ENCODE assay signal across 13 cellular contexts in the genomic region with DNA sequence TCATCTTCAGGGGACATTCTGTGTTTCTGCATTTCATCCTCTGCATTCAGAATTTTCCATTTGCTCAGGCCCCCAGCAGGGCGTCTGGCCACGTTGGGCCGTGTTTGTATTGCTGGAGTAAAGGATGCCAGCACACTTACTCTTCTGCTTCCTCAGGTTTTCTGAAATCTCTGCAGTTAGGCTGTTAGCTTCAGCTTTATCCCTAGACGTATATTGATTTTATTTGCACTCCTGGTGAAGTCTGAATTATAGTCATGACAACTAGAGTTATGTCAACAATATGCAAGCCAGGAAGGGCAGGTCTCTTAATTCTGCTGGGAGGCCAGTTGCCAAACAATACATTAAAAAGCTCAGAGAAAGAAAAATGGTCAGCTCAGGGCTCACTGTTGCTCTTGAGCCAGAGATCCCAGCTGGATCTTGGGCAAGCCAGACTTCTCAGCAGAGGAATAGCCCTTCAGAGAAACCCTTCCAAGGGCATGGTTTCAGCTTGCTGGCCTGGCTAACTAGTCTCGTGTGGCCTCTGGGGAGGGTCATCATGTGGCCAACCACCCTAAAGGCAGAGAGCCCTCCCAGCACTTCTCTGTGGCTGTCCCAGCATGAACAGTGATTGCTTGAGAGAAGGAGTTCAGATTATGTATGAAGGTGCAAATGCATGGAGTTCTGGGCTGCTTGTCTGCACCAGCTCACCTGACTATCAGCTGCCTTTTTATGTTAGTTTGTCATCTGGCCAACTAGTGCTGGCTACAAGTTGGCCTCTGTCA.
A peak's percentile ranks its signal among the peaks of the same experiment; 100 is the strongest.
DNase-seq lines count a peak whose midpoint lies in the region; ATAC-seq and TF ChIP-seq lines count a peak whose summit lies in the region.
"Had no signal": no experiment of that assay in that cellular context is flagged by ENCODE, and none has a peak within 500 bp of the region (broad histone marks: within the 10 kb centered on the region; RNA-seq: fewer than 3 reads in every experiment).

No MANE protein-coding gene starts in this region.

- H3K9me3 ChIP-seq in gastroesophageal sphincter = no peaks in the 10 kb centered on the region
- H3K9me3 ChIP-seq: psoas muscle had no signal

- H3K27ac ChIP-seq in gastroesophageal sphincter = peak overlapping the region in 2 of 4 donors; percentile 28 to 54
- H3K27ac ChIP-seq: psoas muscle, SK-N-MC had no signal

- no peak for ATAC-seq in activated CD8-positive, alpha-beta T cell treated with anti-CD3 and anti-CD28 coated beads, Interleukin-2, amount 10 ng/mL, durations not matched to agents 7 days and 5 days
- ATAC-seq in activated CD8-positive, alpha-beta T cell treated with anti-CD3 and anti-CD28 coated beads for 36 hours = no peak
- peak; percentile 36 for ATAC-seq in gastroesophageal sphincter
- ATAC-seq in stimulated activated naive CD8-positive, alpha-beta T cell treated with anti-CD3 and anti-CD28 coated beads, Interleukin-15, Interleukin-2, amounts not matched to agents 100 U/mL and 50 U/mL, for 24 hours = no peak
- ATAC-seq: psoas muscle; stimulated activated naive B cell treated with anti-CD40 and anti-IgM and Interleukin-4, amounts not matched to agents 10 μg/mL and 1 μg/mL and 100 μg/mL, for 72 hours had no signal

- H3K4me3 Mint-ChIP-seq in activated CD8-positive, alpha-beta T cell treated with anti-CD3 and anti-CD28 coated beads, Interleukin-2, amount 10 ng/mL, durations not matched to agents 7 days and 5 days = no peak overlapping the region
- no peak overlapping the region for H3K4me3 Mint-ChIP-seq in activated CD8-positive, alpha-beta T cell treated with anti-CD3 and anti-CD28 coated beads for 36 hours
- H3K4me3 Mint-ChIP-seq: B cell; stimulated activated naive B cell treated with anti-CD40 and anti-IgM and Interleukin-4, amounts not matched to agents 10 μg/mL and 1 μg/mL and 100 μg/mL, for 72 hours had no signal

- intact Hi-C loops in activated CD8-positive, alpha-beta T cell treated with anti-CD3 and anti-CD28 coated beads for 36 hours (cut with micrococcal nuclease) = loop anchor here (5.0 kb wide), 1 partner anchor 183 kb away; no protein-coding TSS in a partner anchor

- CTCF ChIA-PET in activated CD8-positive, alpha-beta T cell treated with anti-CD3 and anti-CD28 coated beads, Interleukin-2, amount 10 ng/mL, durations not matched to agents 7 days and 5 days (lab: Charles Lee) = interaction anchor here (0.9 to 1.7 kb wide), 2 partner anchors 10 to 525 kb away, joined by 3 to 6 read pairs; no protein-coding TSS in a partner anchor
- CTCF ChIA-PET in activated CD8-positive, alpha-beta T cell treated with anti-CD3 and anti-CD28 coated beads for 36 hours (lab: Charles Lee) = interaction anchor here (1.5 kb wide), 1 partner anchor 15 kb away, joined by 4 read pairs; no protein-coding TSS in a partner anchor

- peaks cover 8% of the 10 kb centered on the region for H3K4me1 Mint-ChIP-seq in activated CD8-positive, alpha-beta T cell treated with anti-CD3 and anti-CD28 coated beads, Interleukin-2, amount 10 ng/mL, durations not matched to agents 7 days and 5 days (ENCODE audit: low read depth)
- H3K4me1 Mint-ChIP-seq in activated CD8-positive, alpha-beta T cell treated with anti-CD3 and anti-CD28 coated beads for 36 hours (ENCODE audit: low read depth) = peaks cover 5% of the 10 kb centered on the region
- H3K4me1 Mint-ChIP-seq: B cell had no signal

- TF ChIP-seq POLR2A in gastroesophageal sphincter (IDR thresholded peaks at IDR 0.05) = no peak

- peaks cover 3% of the 10 kb centered on the region for H3K36me3 Mint-ChIP-seq in activated CD8-positive, alpha-beta T cell treated with anti-CD3 and anti-CD28 coated beads, Interleukin-2, amount 10 ng/mL, durations not matched to agents 7 days and 5 days (ENCODE audit: low read depth)
- peaks cover 5% of the 10 kb centered on the region for H3K36me3 Mint-ChIP-seq in activated CD8-positive, alpha-beta T cell treated with anti-CD3 and anti-CD28 coated beads for 36 hours (ENCODE audit: low read depth)
- H3K36me3 Mint-ChIP-seq: stimulated activated naive B cell treated with anti-CD40 and anti-IgM and Interleukin-4, amounts not matched to agents 10 μg/mL and 1 μg/mL and 100 μg/mL, for 72 hours had no signal

- POLR2A ChIA-PET in activated CD8-positive, alpha-beta T cell treated with anti-CD3 and anti-CD28 coated beads, Interleukin-2, amount 10 ng/mL, durations not matched to agents 7 days and 5 days (lab: Charles Lee) = no interaction called here
- POLR2A ChIA-PET in activated CD8-positive, alpha-beta T cell treated with anti-CD3 and anti-CD28 coated beads for 36 hours (lab: Charles Lee) = interaction anchor here (0.6 kb wide), 1 partner anchor 38 kb away, joined by 3 read pairs; no protein-coding TSS in a partner anchor

- 0 to 12% methylated on average over 4 to 5 of the region's 5 CpGs for WGBS in gastroesophageal sphincter (ENCODE audit: low coverage in 1 of 2), 2 donors

- peaks cover 0 to 24% (median 20%) of the 10 kb centered on the region in 3 donors for H3K4me1 ChIP-seq in gastroesophageal sphincter
- H3K4me1 ChIP-seq: psoas muscle had no signal

- H3K36me3 ChIP-seq in gastroesophageal sphincter = no peaks in the 10 kb centered on the region

- in situ Hi-C loops in SK-MEL-5 (cut with HindIII; ENCODE audit: low pct_unique_long_range_greater_than_20kb, low sequenced_read_pairs) = no loop called here

- TF ChIP-seq CTCF in activated CD8-positive, alpha-beta T cell treated with anti-CD3 and anti-CD28 coated beads for 36 hours (IDR thresholded peaks at IDR 0.05) = no peak
- TF ChIP-seq CTCF in gastroesophageal sphincter (IDR thresholded peaks at IDR 0.05) = peak in 1 of 4 experiments; percentile 4

- DNase-seq in activated CD8-positive, alpha-beta T cell treated with anti-CD3 and anti-CD28 coated beads, Interleukin-2, amount 10 ng/mL, durations not matched to agents 7 days and 5 days = no peak
- DNase-seq in activated CD8-positive, alpha-beta T cell treated with anti-CD3 and anti-CD28 coated beads for 36 hours = no peak
- DNase-seq in SK-MEL-5 (ENCODE audit: low read depth, low spot score) = peak; percentile 64
- peak; percentile 83 for DNase-seq in stromal cell of bone marrow (ENCODE audit: low read depth)
- no peak for DNase-seq in H4 (ENCODE audit: low spot score)
- no peak for DNase-seq in stimulated activated naive CD8-positive, alpha-beta T cell treated with anti-CD3 and anti-CD28 coated beads, Interleukin-15, Interleukin-2, amounts not matched to agents 100 U/mL and 50 U/mL, for 24 hours
- DNase-seq in nucleus accumbens (lab: John Stamatoyannopoulos, UW) = no peak
- DNase-seq: KBM-7; stimulated activated naive B cell treated with anti-CD40 and anti-IgM and Interleukin-4, amounts not matched to agents 10 μg/mL and 1 μg/mL and 100 μg/mL, for 72 hours had no signal

- no peak for TF ChIP-seq EP300 in gastroesophageal sphincter (IDR thresholded peaks at IDR 0.05)

- no peaks in the 10 kb centered on the region for H3K27me3 ChIP-seq in gastroesophageal sphincter

- H3K4me3 ChIP-seq in gastroesophageal sphincter = no peak overlapping the region
- H3K4me3 ChIP-seq: psoas muscle, SK-N-MC had no signal

- H3K27ac Mint-ChIP-seq in activated CD8-positive, alpha-beta T cell treated with anti-CD3 and anti-CD28 coated beads, Interleukin-2, amount 10 ng/mL, durations not matched to agents 7 days and 5 days = peak overlapping the region; percentile 24
- H3K27ac Mint-ChIP-seq in activated CD8-positive, alpha-beta T cell treated with anti-CD3 and anti-CD28 coated beads for 36 hours = no peak overlapping the region
- H3K27ac Mint-ChIP-seq: B cell; stimulated activated naive B cell treated with anti-CD40 and anti-IgM and Interleukin-4, amounts not matched to agents 10 μg/mL and 1 μg/mL and 100 μg/mL, for 72 hours had no signal

- H3K9me3 Mint-ChIP-seq in activated CD8-positive, alpha-beta T cell treated with anti-CD3 and anti-CD28 coated beads, Interleukin-2, amount 10 ng/mL, durations not matched to agents 7 days and 5 days (ENCODE audit: insufficient read depth) = no peaks in the 10 kb centered on the region
- no peaks in the 10 kb centered on the region for H3K9me3 Mint-ChIP-seq in activated CD8-positive, alpha-beta T cell treated with anti-CD3 and anti-CD28 coated beads for 36 hours
- H3K9me3 Mint-ChIP-seq: stimulated activated naive B cell treated with anti-CD40 and anti-IgM and Interleukin-4, amounts not matched to agents 10 μg/mL and 1 μg/mL and 100 μg/mL, for 72 hours had no signal

- no peaks in the 10 kb centered on the region for H3K27me3 Mint-ChIP-seq in activated CD8-positive, alpha-beta T cell treated with anti-CD3 and anti-CD28 coated beads, Interleukin-2, amount 10 ng/mL, durations not matched to agents 7 days and 5 days (ENCODE audit: low read depth)
- H3K27me3 Mint-ChIP-seq in activated CD8-positive, alpha-beta T cell treated with anti-CD3 and anti-CD28 coated beads for 36 hours = no peaks in the 10 kb centered on the region

Comparison
In these comparisons a context has a peak if more than half of its experiments do, and no peak if none do; other contexts are left out.
1. DNase-seq: peak in SK-MEL-5 (single experiment) and stromal cell of bone marrow (single experiment); none in activated CD8-positive, alpha-beta T cell treated with anti-CD3 and anti-CD28 coated beads, Interleukin-2, amount 10 ng/mL, durations not matched to agents 7 days and 5 days (single experiment), activated CD8-positive, alpha-beta T cell treated with anti-CD3 and anti-CD28 coated beads for 36 hours (single experiment), H4 (single experiment), stimulated activated naive CD8-positive, alpha-beta T cell treated with anti-CD3 and anti-CD28 coated beads, Interleukin-15, Interleukin-2, amounts not matched to agents 100 U/mL and 50 U/mL, for 24 hours (single experiment) and nucleus accumbens (0 of 56).